2 cellular contexts compared by ENCODE assay signal in genomic region chr9:128169492-128169891, GRCh38.
TF ChIP-seq lines count a peak whose summit lies in the region.

No MANE protein-coding gene starts in this region.

TF ChIP-seq in IMR-90, 13 proteins besides CTCF, POLR2A, EP300 and RAD21:
- TF ChIP-seq CEBPB (IDR thresholded peaks at IDR 0.05; ENCODE audit: low read depth, low read length) (no peak), MAZ (IDR thresholded peaks at IDR 0.05; ENCODE audit: borderline replicate concordance, low read depth, low read length) (no peak), RCOR1 (IDR thresholded peaks at IDR 0.05; ENCODE audit: insufficient replicate concordance, low read length) (no peak), BHLHE40 (IDR thresholded peaks at IDR 0.05; ENCODE audit: low read depth, low read length) (no peak), CHD1 (IDR thresholded peaks at IDR 0.05; ENCODE audit: low read depth, low read length) (no peak), MXI1 (IDR thresholded peaks at IDR 0.05; ENCODE audit: borderline replicate concordance, low read depth, low read length) (no peak), NFE2L2 (IDR thresholded peaks at IDR 0.05; ENCODE audit: low read depth, low read length) (no peak), USF2 (IDR thresholded peaks at IDR 0.05; ENCODE audit: low read depth, low read length) (no peak), FOS (IDR thresholded peaks at IDR 0.05; ENCODE audit: low read depth, low read length) (no peak), SMC3 (IDR thresholded peaks at IDR 0.05; ENCODE audit: low read depth, low read length) (no peak)
- TF ChIP-seq, protein P1, sequence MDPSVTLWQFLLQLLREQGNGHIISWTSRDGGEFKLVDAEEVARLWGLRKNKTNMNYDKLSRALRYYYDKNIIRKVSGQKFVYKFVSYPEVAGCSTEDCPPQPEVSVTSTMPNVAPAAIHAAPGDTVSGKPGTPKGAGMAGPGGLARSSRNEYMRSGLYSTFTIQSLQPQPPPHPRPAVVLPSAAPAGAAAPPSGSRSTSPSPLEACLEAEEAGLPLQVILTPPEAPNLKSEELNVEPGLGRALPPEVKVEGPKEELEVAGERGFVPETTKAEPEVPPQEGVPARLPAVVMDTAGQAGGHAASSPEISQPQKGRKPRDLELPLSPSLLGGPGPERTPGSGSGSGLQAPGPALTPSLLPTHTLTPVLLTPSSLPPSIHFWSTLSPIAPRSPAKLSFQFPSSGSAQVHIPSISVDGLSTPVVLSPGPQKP (IDR thresholded peaks at IDR 0.05; ENCODE audit: borderline replicate concordance, low read depth, low read length): no peak

TF ChIP-seq in HepG2, 621 proteins besides CTCF, POLR2A, EP300 and RAD21:
- TF ChIP-seq, protein P2, sequence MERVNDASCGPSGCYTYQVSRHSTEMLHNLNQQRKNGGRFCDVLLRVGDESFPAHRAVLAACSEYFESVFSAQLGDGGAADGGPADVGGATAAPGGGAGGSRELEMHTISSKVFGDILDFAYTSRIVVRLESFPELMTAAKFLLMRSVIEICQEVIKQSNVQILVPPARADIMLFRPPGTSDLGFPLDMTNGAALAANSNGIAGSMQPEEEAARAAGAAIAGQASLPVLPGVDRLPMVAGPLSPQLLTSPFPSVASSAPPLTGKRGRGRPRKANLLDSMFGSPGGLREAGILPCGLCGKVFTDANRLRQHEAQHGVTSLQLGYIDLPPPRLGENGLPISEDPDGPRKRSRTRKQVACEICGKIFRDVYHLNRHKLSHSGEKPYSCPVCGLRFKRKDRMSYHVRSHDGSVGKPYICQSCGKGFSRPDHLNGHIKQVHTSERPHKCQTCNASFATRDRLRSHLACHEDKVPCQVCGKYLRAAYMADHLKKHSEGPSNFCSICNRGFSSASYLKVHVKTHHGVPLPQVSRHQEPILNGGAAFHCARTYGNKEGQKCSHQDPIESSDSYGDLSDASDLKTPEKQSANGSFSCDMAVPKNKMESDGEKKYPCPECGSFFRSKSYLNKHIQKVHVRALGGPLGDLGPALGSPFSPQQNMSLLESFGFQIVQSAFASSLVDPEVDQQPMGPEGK (CRISPR knock-in tag; IDR thresholded peaks at IDR 0.05): no peak
- no peak for TF ChIP-seq ZFP37 (CRISPR knock-in tag; IDR thresholded peaks at IDR 0.05; ENCODE audit: borderline replicate concordance)
- TF ChIP-seq PAF1 (CRISPR knock-in tag; IDR thresholded peaks at IDR 0.05): no peak
- TF ChIP-seq, protein P3, sequence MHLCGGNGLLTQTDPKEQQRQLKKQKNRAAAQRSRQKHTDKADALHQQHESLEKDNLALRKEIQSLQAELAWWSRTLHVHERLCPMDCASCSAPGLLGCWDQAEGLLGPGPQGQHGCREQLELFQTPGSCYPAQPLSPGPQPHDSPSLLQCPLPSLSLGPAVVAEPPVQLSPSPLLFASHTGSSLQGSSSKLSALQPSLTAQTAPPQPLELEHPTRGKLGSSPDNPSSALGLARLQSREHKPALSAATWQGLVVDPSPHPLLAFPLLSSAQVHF (CRISPR knock-in tag; IDR thresholded peaks at IDR 0.05): no peak
- TF ChIP-seq ZNF672 (CRISPR knock-in tag; IDR thresholded peaks at IDR 0.05): no peak
- no peak for TF ChIP-seq MLLT10 (CRISPR knock-in tag; IDR thresholded peaks at IDR 0.05)
- TF ChIP-seq HNF4A (CRISPR knock-in tag; IDR thresholded peaks at IDR 0.05): no peak
- TF ChIP-seq, protein P4, sequence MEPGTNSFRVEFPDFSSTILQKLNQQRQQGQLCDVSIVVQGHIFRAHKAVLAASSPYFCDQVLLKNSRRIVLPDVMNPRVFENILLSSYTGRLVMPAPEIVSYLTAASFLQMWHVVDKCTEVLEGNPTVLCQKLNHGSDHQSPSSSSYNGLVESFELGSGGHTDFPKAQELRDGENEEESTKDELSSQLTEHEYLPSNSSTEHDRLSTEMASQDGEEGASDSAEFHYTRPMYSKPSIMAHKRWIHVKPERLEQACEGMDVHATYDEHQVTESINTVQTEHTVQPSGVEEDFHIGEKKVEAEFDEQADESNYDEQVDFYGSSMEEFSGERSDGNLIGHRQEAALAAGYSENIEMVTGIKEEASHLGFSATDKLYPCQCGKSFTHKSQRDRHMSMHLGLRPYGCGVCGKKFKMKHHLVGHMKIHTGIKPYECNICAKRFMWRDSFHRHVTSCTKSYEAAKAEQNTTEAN (CRISPR knock-in tag; conservative IDR thresholded peaks at IDR 0.05): no peak
- TF ChIP-seq ZKSCAN5 (CRISPR knock-in tag; IDR thresholded peaks at IDR 0.05): no peak
- TF ChIP-seq, protein P5, sequence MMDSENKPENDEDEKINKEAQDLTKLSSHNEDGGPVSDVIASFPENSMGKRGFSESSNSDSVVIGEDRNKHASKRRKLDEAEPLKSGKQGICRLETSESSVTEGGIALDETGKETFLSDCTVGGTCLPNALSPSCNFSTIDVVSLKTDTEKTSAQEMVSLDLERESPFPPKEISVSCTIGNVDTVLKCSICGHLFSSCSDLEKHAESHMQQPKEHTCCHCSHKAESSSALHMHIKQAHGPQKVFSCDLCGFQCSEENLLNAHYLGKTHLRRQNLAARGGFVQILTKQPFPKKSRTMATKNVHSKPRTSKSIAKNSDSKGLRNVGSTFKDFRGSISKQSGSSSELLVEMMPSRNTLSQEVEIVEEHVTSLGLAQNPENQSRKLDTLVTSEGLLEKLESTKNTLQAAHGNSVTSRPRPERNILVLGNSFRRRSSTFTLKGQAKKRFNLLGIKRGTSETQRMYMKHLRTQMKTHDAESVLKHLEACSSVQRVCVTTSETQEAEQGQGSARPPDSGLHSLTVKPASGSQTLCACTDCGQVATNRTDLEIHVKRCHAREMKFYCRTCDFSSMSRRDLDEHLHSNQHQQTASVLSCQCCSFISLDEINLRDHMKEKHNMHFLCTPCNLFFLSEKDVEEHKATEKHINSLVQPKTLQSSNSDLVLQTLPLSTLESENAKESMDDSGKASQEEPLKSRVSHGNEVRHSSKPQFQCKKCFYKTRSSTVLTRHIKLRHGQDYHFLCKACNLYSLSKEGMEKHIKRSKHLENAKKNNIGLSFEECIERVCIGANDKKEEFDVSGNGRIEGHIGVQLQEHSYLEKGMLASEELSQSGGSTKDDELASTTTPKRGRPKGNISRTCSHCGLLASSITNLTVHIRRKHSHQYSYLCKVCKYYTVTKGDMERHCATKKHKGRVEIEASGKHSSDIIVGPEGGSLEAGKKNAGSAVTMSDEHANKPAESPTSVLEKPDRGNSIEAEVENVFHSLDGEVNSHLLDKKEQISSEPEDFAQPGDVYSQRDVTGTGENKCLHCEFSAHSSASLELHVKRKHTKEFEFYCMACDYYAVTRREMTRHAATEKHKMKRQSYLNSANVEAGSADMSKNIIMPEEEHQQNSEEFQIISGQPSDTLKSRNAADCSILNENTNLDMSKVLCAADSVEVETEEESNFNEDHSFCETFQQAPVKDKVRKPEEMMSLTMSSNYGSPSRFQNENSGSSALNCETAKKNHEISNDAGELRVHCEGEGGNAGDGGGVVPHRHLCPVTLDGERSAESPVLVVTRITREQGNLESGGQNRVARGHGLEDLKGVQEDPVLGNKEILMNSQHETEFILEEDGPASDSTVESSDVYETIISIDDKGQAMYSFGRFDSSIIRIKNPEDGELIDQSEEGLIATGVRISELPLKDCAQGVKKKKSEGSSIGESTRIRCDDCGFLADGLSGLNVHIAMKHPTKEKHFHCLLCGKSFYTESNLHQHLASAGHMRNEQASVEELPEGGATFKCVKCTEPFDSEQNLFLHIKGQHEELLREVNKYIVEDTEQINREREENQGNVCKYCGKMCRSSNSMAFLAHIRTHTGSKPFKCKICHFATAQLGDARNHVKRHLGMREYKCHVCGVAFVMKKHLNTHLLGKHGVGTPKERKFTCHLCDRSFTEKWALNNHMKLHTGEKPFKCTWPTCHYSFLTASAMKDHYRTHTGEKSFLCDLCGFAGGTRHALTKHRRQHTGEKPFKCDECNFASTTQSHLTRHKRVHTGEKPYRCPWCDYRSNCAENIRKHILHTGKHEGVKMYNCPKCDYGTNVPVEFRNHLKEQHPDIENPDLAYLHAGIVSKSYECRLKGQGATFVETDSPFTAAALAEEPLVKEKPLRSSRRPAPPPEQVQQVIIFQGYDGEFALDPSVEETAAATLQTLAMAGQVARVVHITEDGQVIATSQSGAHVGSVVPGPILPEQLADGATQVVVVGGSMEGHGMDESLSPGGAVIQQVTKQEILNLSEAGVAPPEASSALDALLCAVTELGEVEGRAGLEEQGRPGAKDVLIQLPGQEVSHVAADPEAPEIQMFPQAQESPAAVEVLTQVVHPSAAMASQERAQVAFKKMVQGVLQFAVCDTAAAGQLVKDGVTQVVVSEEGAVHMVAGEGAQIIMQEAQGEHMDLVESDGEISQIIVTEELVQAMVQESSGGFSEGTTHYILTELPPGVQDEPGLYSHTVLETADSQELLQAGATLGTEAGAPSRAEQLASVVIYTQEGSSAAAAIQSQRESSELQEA (CRISPR knock-in tag; IDR thresholded peaks at IDR 0.05; ENCODE audit: not compliant biosample characterization): no peak
- no peak for TF ChIP-seq SRSF4 (IDR thresholded peaks at IDR 0.05; ENCODE audit: low read depth, low read length, poor library complexity, severe bottlenecking)
- no peak for TF ChIP-seq ELF4 (CRISPR knock-in tag; IDR thresholded peaks at IDR 0.05; ENCODE audit: borderline replicate concordance)
- no peak for TF ChIP-seq U2AF1 (optimal IDR thresholded peaks at IDR 0.05; ENCODE audit: low read depth, low read length)
- TF ChIP-seq PHF21A (CRISPR knock-in tag; IDR thresholded peaks at IDR 0.05): no peak
- TF ChIP-seq ARNT2 (CRISPR knock-in tag; IDR thresholded peaks at IDR 0.05; ENCODE audit: low read depth): no peak
- no peak for TF ChIP-seq ZNF558 (CRISPR knock-in tag; IDR thresholded peaks at IDR 0.05; ENCODE audit: borderline replicate concordance)
- no peak for TF ChIP-seq ZNF773 (CRISPR knock-in tag; IDR thresholded peaks at IDR 0.05; ENCODE audit: borderline replicate concordance)
- no peak for TF ChIP-seq ZBTB2 (CRISPR knock-in tag; IDR thresholded peaks at IDR 0.05; ENCODE audit: low read depth)
- TF ChIP-seq PTBP1 (IDR thresholded peaks at IDR 0.05; ENCODE audit: low read depth, low read length, poor library complexity, severe bottlenecking): no peak
- TF ChIP-seq MYC (CRISPR knock-in tag; IDR thresholded peaks at IDR 0.05; ENCODE audit: borderline replicate concordance): no peak
